Comparison of ENCODE assay signal across 13 cellular contexts in genomic region chr11:66858186-66858938, GRCh38. TPM values are rescaled to one million over a fixed set of nuclear protein-coding genes. Genes with fewer than 3 reads are reported as not detected.
A peak's percentile ranks its signal among the peaks of the same experiment; 100 is the strongest.
DNase-seq lines count a peak whose midpoint lies in the region; ATAC-seq and TF ChIP-seq lines count a peak whose summit lies in the region.
"Had no signal": no experiment of that assay in that cellular context is flagged by ENCODE, and none has a peak within 500 bp of the region (broad histone marks: within the 10 kb centered on the region; RNA-seq: fewer than 3 reads in every experiment).

No MANE protein-coding gene starts in this region.

- H3K27ac ChIP-seq in iPS-20b (ENCODE audit: low read length): no peak overlapping the region
- H3K27ac ChIP-seq in testis: no peak overlapping the region
- H3K27ac ChIP-seq: foreskin keratinocyte had no signal

- H3K4me1 Mint-ChIP-seq in activated naive CD4-positive, alpha-beta T cell treated with anti-CD3 and anti-CD28 coated beads, Interleukin-2, amount 50 U/mL, for 24 hours: no peaks in the 10 kb centered on the region
- H3K4me1 Mint-ChIP-seq in T-helper 17 cell: peaks cover 2% of the 10 kb centered on the region
- peaks cover 8% of the 10 kb centered on the region for H3K4me1 Mint-ChIP-seq in stimulated activated memory B cell treated with anti-CD40 and anti-IgM and Interleukin-4, amounts not matched to agents 10 μg/mL and 1 μg/mL and 100 μg/mL, for 72 hours

- H3K4me3 ChIP-seq in iPS-20b (ENCODE audit: low read length) (peak overlapping the region; percentile 68; the same call in 1 of the 2 replicates), testis (no peak overlapping the region)

- TF ChIP-seq POLR2A in testis (IDR thresholded peaks at IDR 0.05): no peak

- 64 to 87% methylated on average over 10 to 52 of the region's 62 CpGs for whole genome bisulfite sequencing in testis, 2 donors

- no peaks in the 10 kb centered on the region for H3K27me3 Mint-ChIP-seq in activated naive CD4-positive, alpha-beta T cell treated with anti-CD3 and anti-CD28 coated beads, Interleukin-2, amount 50 U/mL, for 24 hours
- no peaks in the 10 kb centered on the region for H3K27me3 Mint-ChIP-seq in T-helper 17 cell
- H3K27me3 Mint-ChIP-seq in stimulated activated memory B cell treated with anti-CD40 and anti-IgM and Interleukin-4, amounts not matched to agents 10 μg/mL and 1 μg/mL and 100 μg/mL, for 72 hours: no peaks in the 10 kb centered on the region

- H3K9me3 ChIP-seq in T-helper 17 cell (ENCODE audit: control insufficient read depth, low read length, poor library complexity, severe bottlenecking) (no peaks in the 10 kb centered on the region), iPS-20b (ENCODE audit: insufficient read depth, low read depth, low read length) (no peaks in the 10 kb centered on the region), testis (no peaks in the 10 kb centered on the region)
- H3K9me3 ChIP-seq: transverse colon had no signal

- H3K36me3 ChIP-seq in iPS-20b (ENCODE audit: insufficient read depth, low read depth, low read length) (peaks cover 6% of the 10 kb centered on the region; the same call in 1 of the 2 replicates), testis (ENCODE audit: low read depth, missing control alignments) (no peaks in the 10 kb centered on the region)
- H3K36me3 ChIP-seq: transverse colon had no signal

- H3K27ac Mint-ChIP-seq in activated naive CD4-positive, alpha-beta T cell treated with anti-CD3 and anti-CD28 coated beads, Interleukin-2, amount 50 U/mL, for 24 hours: no peak overlapping the region
- no peak overlapping the region for H3K27ac Mint-ChIP-seq in T-helper 17 cell
- no peak overlapping the region for H3K27ac Mint-ChIP-seq in stimulated activated memory B cell treated with anti-CD40 and anti-IgM and Interleukin-4, amounts not matched to agents 10 μg/mL and 1 μg/mL and 100 μg/mL, for 72 hours

- no peak overlapping the region for H3K9ac ChIP-seq in iPS-20b (ENCODE audit: low read depth, low read length)

- H3K27me3 ChIP-seq in iPS-20b (ENCODE audit: insufficient read depth, low read length): no peaks in the 10 kb centered on the region
- no peaks in the 10 kb centered on the region for H3K27me3 ChIP-seq in testis
- H3K27me3 ChIP-seq: foreskin keratinocyte, transverse colon had no signal

- peaks cover 8% of the 10 kb centered on the region; the same call in 1 of the 2 replicates for H3K4me1 ChIP-seq in iPS-20b (ENCODE audit: insufficient read depth, low read length)
- H3K4me1 ChIP-seq in testis: peaks cover 7% of the 10 kb centered on the region
- H3K4me1 ChIP-seq: foreskin keratinocyte had no signal

- no peaks in the 10 kb centered on the region for H3K36me3 Mint-ChIP-seq in activated naive CD4-positive, alpha-beta T cell treated with anti-CD3 and anti-CD28 coated beads, Interleukin-2, amount 50 U/mL, for 24 hours
- no peaks in the 10 kb centered on the region for H3K36me3 Mint-ChIP-seq in T-helper 17 cell (ENCODE audit: low read depth)
- H3K36me3 Mint-ChIP-seq in stimulated activated memory B cell treated with anti-CD40 and anti-IgM and Interleukin-4, amounts not matched to agents 10 μg/mL and 1 μg/mL and 100 μg/mL, for 72 hours: no peaks in the 10 kb centered on the region

- peak overlapping the region; percentile 82 for H3K4me3 Mint-ChIP-seq in activated naive CD4-positive, alpha-beta T cell treated with anti-CD3 and anti-CD28 coated beads, Interleukin-2, amount 50 U/mL, for 24 hours
- peak overlapping the region; percentile 88 for H3K4me3 Mint-ChIP-seq in T-helper 17 cell
- peak overlapping the region; percentile 80 for H3K4me3 Mint-ChIP-seq in stimulated activated memory B cell treated with anti-CD40 and anti-IgM and Interleukin-4, amounts not matched to agents 10 μg/mL and 1 μg/mL and 100 μg/mL, for 72 hours

- no peak for ATAC-seq in T-helper 17 cell
- ATAC-seq in stimulated activated memory B cell treated with anti-CD40 and anti-IgM and Interleukin-4, amounts not matched to agents 10 μg/mL and 1 μg/mL and 100 μg/mL, for 72 hours: no peak
- no peak for ATAC-seq in GM18520 (IDR thresholded peaks at IDR 0.05; ENCODE audit: unreplicated experiment)
- ATAC-seq: foreskin keratinocyte had no signal

- H3K9me3 Mint-ChIP-seq in activated naive CD4-positive, alpha-beta T cell treated with anti-CD3 and anti-CD28 coated beads, Interleukin-2, amount 50 U/mL, for 24 hours: no peaks in the 10 kb centered on the region
- no peaks in the 10 kb centered on the region for H3K9me3 Mint-ChIP-seq in stimulated activated memory B cell treated with anti-CD40 and anti-IgM and Interleukin-4, amounts not matched to agents 10 μg/mL and 1 μg/mL and 100 μg/mL, for 72 hours

- no peak for DNase-seq in activated naive CD4-positive, alpha-beta T cell treated with anti-CD3 and anti-CD28 coated beads, Interleukin-2, amount 50 U/mL, for 16 hours
- no peak for DNase-seq in T-helper 17 cell
- DNase-seq in testis: no peak
- no peak for DNase-seq in SKM-1 (lab: John Stamatoyannopoulos, UW; ENCODE audit: unreplicated experiment)
- DNase-seq: activated gamma-delta T cell treated with Interleukin-2 at 50 U/mL for 16 hours, AML-193, foreskin keratinocyte, NCI-H1930, transverse colon had no signal

- intact Hi-C loops in testis (cut with DNase I; ENCODE audit: low total_unique reads): no loop called here

- TF ChIP-seq CTCF in testis (IDR thresholded peaks at IDR 0.05): no peak

RNA-seq across cellular contexts. Expression of gene LRFN4, which starts 1.5 kb away (rescaled TPM):
- total RNA-seq in T-helper 17 cell (1 to 10 TPM; 6.2 to 8.3 TPM), testis (10 to 100 TPM; 23.2 to 24.6 TPM)
- 27.2 TPM for polyA plus RNA-seq in testis (ENCODE audit: insufficient read depth, low read depth, low replicate concordance)

RNA-seq across cellular contexts. Expression of gene RCE1, which starts 15.1 kb away (rescaled TPM):
- 10 to 100 TPM; 36.2 to 41.6 TPM for total RNA-seq in T-helper 17 cell
- 10 to 100 TPM; 54.3 to 56.9 TPM for total RNA-seq in testis
- polyA plus RNA-seq in testis (ENCODE audit: insufficient read depth, low read depth, low replicate concordance): 26.4 TPM
